Comparison of ENCODE assay signal across 8 cellular contexts in genomic region chr17:27353469-27354050, GRCh38. TPM values are rescaled to one million over a fixed set of nuclear protein-coding genes. Genes with fewer than 3 reads are reported as not detected.
DNase-seq lines count a peak whose midpoint lies in the region; ATAC-seq and TF ChIP-seq lines count a peak whose summit lies in the region.

No MANE protein-coding gene starts in this region.

- TF ChIP-seq CTCF in CD4-positive, alpha-beta T cell (IDR thresholded peaks at IDR 0.05) = peak; percentile 73

- peak overlapping the region; percentile 72 for H3K27ac ChIP-seq in CD4-positive, alpha-beta T cell (ENCODE audit: low read depth, low read length)

- H3K4me3 Mint-ChIP-seq in CD4-positive, alpha-beta T cell = peak overlapping the region; percentile 88
- peak overlapping the region; percentile 96 for H3K4me3 Mint-ChIP-seq in memory B cell

- CTCF ChIA-PET in CD4-positive, alpha-beta T cell (lab: Charles Lee) = interaction anchor here (0.6 to 2.1 kb wide), 4 partner anchors 21 to 249 kb away, joined by 3 to 8 read pairs (median 4); no protein-coding TSS in a partner anchor

- DNase-seq in CD4-positive, alpha-beta T cell = peak; percentile 64 to 87 (median 80)
- peak; percentile 76 for DNase-seq in NCI-H82 treated with DMSO at 0.1 percent for 48 hours (lab: John Stamatoyannopoulos, UW; ENCODE audit: unreplicated experiment)
- peak; percentile 65 to 81 for DNase-seq in activated CD8-positive, alpha-beta memory T cell treated with anti-CD3 and anti-CD28 coated beads for 1 hour (ENCODE audit: extremely low read depth in 1 of 2, low read depth in 1 of 2)
- DNase-seq in effector CD4-positive, alpha-beta T cell = peak; percentile 77
- DNase-seq in memory B cell (ENCODE audit: low spot score in 2 of 2) = peak; percentile 84 to 89
- DNase-seq in stimulated activated CD8-positive, alpha-beta memory T cell treated with anti-CD3 and anti-CD28 coated beads, Interleukin-12 subunit alpha, Interleukin-12 subunit beta, amount 100 ng/mL, for 1 hour (ENCODE audit: low read depth) = peak; percentile 79

- intact Hi-C loops in CD4-positive, alpha-beta T cell (cut with DNase I, micrococcal nuclease) = loop anchor here (1.0 to 10.0 kb wide), 7 partner anchors 51 to 537 kb away; partner anchors contain the start of gene WSB1 (in 1 of the 2)

- H3K27me3 Mint-ChIP-seq in CD4-positive, alpha-beta T cell = no peaks in the 10 kb centered on the region
- H3K27me3 Mint-ChIP-seq in memory B cell = no peaks in the 10 kb centered on the region

- H3K27me3 ChIP-seq in CD4-positive, alpha-beta T cell (ENCODE audit: control insufficient read depth, insufficient read depth, low read length) = no peaks in the 10 kb centered on the region

- peak; percentile 91 for ATAC-seq in CD4-positive, alpha-beta T cell (ENCODE audit: poor library complexity)
- ATAC-seq in GM19372 (IDR thresholded peaks at IDR 0.05; ENCODE audit: low read depth, unreplicated experiment) = peak; percentile 63
- ATAC-seq in HG03521 (IDR thresholded peaks at IDR 0.05; ENCODE audit: unreplicated experiment) = peak; percentile 82
- peak; percentile 80 for ATAC-seq in memory B cell (ENCODE audit: low read depth)

- H3K9me3 ChIP-seq in CD4-positive, alpha-beta T cell (ENCODE audit: control insufficient read depth, low read length) = no peaks in the 10 kb centered on the region

- H3K36me3 Mint-ChIP-seq in CD4-positive, alpha-beta T cell (ENCODE audit: low read depth) = no peaks in the 10 kb centered on the region
- no peaks in the 10 kb centered on the region for H3K36me3 Mint-ChIP-seq in memory B cell

- no peaks in the 10 kb centered on the region for H3K9me3 Mint-ChIP-seq in CD4-positive, alpha-beta T cell
- no peaks in the 10 kb centered on the region for H3K9me3 Mint-ChIP-seq in memory B cell

- H3K4me1 Mint-ChIP-seq in CD4-positive, alpha-beta T cell (ENCODE audit: low read depth) = peaks cover 19% of the 10 kb centered on the region
- peaks cover 17% of the 10 kb centered on the region for H3K4me1 Mint-ChIP-seq in memory B cell

- H3K27ac Mint-ChIP-seq in CD4-positive, alpha-beta T cell = peak overlapping the region; percentile 65
- peak overlapping the region; percentile 99 for H3K27ac Mint-ChIP-seq in memory B cell

- POLR2A ChIA-PET in CD4-positive, alpha-beta T cell (lab: Charles Lee) = interaction anchor here (1.2 to 3.7 kb wide), 2 partner anchors 59 to 64 kb away, joined by 3 to 19 read pairs; partner anchors contain the start of gene WSB1

RNA-seq across cellular contexts. Expression of gene WSB1, which starts 59.6 kb away (rescaled TPM):
- total RNA-seq in CD4-positive, alpha-beta T cell = 100 to 1,000 TPM in 1 of 2 experiments, 10 to 100 TPM in 1; 99.4 to 104 TPM

Comparison
In these comparisons a context has a peak if more than half of its experiments do, and no peak if none do; other contexts are left out.
1. Peak in every context shown above with its lines: DNase-seq, ATAC-seq and H3K27ac ChIP-seq.